In the genomic region with DNA sequence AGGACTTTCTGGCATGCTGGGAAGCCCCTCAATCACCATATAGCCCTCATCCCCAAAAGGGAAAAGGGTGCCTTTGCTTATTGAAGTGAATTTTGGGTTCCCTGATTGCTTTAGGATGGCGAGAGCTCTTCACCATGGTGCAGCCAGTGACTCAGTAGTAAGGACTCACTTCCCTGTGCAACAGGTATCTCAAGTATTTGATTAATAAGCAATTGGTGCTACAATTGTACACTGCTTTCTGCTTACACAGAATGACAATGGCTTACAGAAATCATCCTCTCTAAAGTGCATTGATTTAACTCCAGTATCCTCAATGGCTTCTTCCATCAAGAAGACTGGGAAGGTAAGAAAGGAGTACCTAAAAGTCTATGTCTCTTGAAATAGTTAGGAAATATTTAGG, we compare ENCODE assay signal across 21 cellular contexts.
"Had no signal": no experiment of that assay in that cellular context is flagged by ENCODE, and none has a peak within 500 bp of the region (broad histone marks: within the 10 kb centered on the region; RNA-seq: fewer than 3 reads in every experiment).

No MANE protein-coding gene starts in this region.

- DNase-seq: KBM-7, MV-4-11, NCI-H1048, NCI-H1105, NCI-H1417, NCI-H146, NCI-H1694 treated with DMSO at 0.1 percent for 48 hours, NCI-H1930, NCI-H2081, NCI-H2107, NCI-H2227 treated with DMSO at 0.1 percent for 48 hours, NCI-H524 treated with DMSO at 0.1 percent for 48 hours, NCI-H69, NCI-H774, PC-9, Peyer's patch, SIG-M5 had no signal

- H3K27me3 ChIP-seq: Peyer's patch, SJSA1 had no signal

- H3K36me3 ChIP-seq: Peyer's patch, SJSA1 had no signal

- H3K9me3 ChIP-seq: Peyer's patch, SJSA1 had no signal

- H3K4me1 ChIP-seq: Peyer's patch had no signal

- ATAC-seq: Right ventricle myocardium inferior had no signal

- H3K27ac ChIP-seq: HL-60, PC-9, Peyer's patch, SJSA1, SK-N-MC had no signal

- H3K4me3 ChIP-seq: PC-9, Peyer's patch, SJSA1, SK-N-MC had no signal

- H2AFZ ChIP-seq: PC-9 had no signal

- H3K4me2 ChIP-seq: PC-9 had no signal
